In the genomic region with DNA sequence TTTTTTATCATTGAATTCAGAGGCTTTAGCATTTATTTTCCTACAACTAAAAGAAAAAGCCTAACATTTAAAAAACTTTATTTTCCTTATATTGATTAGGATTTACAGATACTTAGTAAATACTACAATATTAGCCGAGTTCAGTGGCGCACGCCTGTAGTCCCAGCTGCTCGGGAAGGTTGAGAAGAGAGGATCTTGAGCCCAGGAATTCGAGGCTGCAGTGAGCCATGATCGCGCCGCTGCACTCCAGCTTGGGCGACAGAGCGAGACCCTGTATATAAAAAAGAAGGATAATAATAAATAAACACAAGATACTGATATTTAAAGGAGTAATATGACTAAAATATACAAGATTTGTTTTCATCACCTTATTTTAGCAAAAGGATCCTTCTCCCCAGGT, we compare ENCODE assay signal across 9 cellular contexts. TPM values are rescaled to one million over a fixed set of nuclear protein-coding genes. Genes with fewer than 3 reads are reported as not detected.
DNase-seq lines count a peak whose midpoint lies in the region; ATAC-seq, FAIRE-seq and TF ChIP-seq lines count a peak whose summit lies in the region.
"Had no signal": no experiment of that assay in that cellular context is flagged by ENCODE, and none has a peak within 500 bp of the region (broad histone marks: within the 10 kb centered on the region; RNA-seq: fewer than 3 reads in every experiment).

No MANE protein-coding gene starts in this region.

- no peaks in the 10 kb centered on the region for H3K27me3 Mint-ChIP-seq in T-helper 2 cell treated with Interferon-gamma antibody and Interleukin-4, amounts not matched to agents 5 μg/mL and 100 μg/mL, for 36 hours (ENCODE audit: low read depth)
- H3K27me3 Mint-ChIP-seq in activated T-helper 2 cell treated with anti-CD3 and anti-CD28 coated beads, Interferon-gamma antibody, Interleukin-2, Interleukin-4, amounts not matched to agents 10 μg/mL and 5 μg/mL and 100 μg/mL, durations not matched to agents 14 hours and 24 hours and 36 hours (ENCODE audit: low read depth): no peaks in the 10 kb centered on the region

- peak overlapping the region; percentile 67 for H3K4me2 ChIP-seq in keratinocyte (ENCODE audit: control insufficient read depth, extremely low read depth, insufficient read depth, low read depth, low read length)

- peaks cover 12% of the 10 kb centered on the region for H3K36me3 Mint-ChIP-seq in T-helper 2 cell treated with Interferon-gamma antibody and Interleukin-4, amounts not matched to agents 5 μg/mL and 100 μg/mL, for 36 hours (ENCODE audit: low read depth)
- H3K36me3 Mint-ChIP-seq in activated T-helper 2 cell treated with anti-CD3 and anti-CD28 coated beads, Interferon-gamma antibody, Interleukin-2, Interleukin-4, amounts not matched to agents 10 μg/mL and 5 μg/mL and 100 μg/mL, durations not matched to agents 14 hours and 24 hours and 36 hours (ENCODE audit: low read depth): peaks cover 24% of the 10 kb centered on the region

- no peak for TF ChIP-seq CTCF in keratinocyte (optimal IDR thresholded peaks at IDR 0.05 in 1 of 3, IDR thresholded peaks at IDR 0.05 in 1 of 3, conservative IDR thresholded peaks at IDR 0.05 in 1 of 3; ENCODE audit: extremely low read depth in 1 of 3, insufficient read depth in 2 of 3, low read length in 3 of 3)
- TF ChIP-seq CTCF in thoracic aorta (IDR thresholded peaks at IDR 0.05): no peak

- H3K4me3 ChIP-seq in keratinocyte (ENCODE audit: control insufficient read depth in 2 of 3, extremely low read depth in 1 of 3, insufficient read depth in 2 of 3, low read depth in 1 of 3, low read length in 3 of 3) (peak overlapping the region; percentile 32 to 75 (median 65)), thoracic aorta (peak overlapping the region; percentile 88)

- peak overlapping the region; percentile 83 for H2AFZ ChIP-seq in keratinocyte (ENCODE audit: control insufficient read depth, low read length)

- H3K36me3 ChIP-seq in keratinocyte (ENCODE audit: control insufficient read depth in 2 of 2, extremely low read depth in 1 of 2, insufficient read depth in 2 of 2, low read length in 2 of 2) (no peaks in the 10 kb centered on the region), thoracic aorta (no peaks in the 10 kb centered on the region)

- H3K4me1 ChIP-seq in keratinocyte (ENCODE audit: control insufficient read depth, extremely low read depth, insufficient read depth, low read length): no peaks in the 10 kb centered on the region
- no peaks in the 10 kb centered on the region for H3K4me1 ChIP-seq in thoracic aorta (ENCODE audit: control insufficient read depth in 1 of 2, low read depth in 2 of 2)

- H3K27ac ChIP-seq in keratinocyte (ENCODE audit: control insufficient read depth, insufficient read depth, low read length): peak overlapping the region; percentile 49
- peak overlapping the region; percentile 61 to 87 for H3K27ac ChIP-seq in thoracic aorta

- H3K4me1 Mint-ChIP-seq in T-helper 2 cell treated with Interferon-gamma antibody and Interleukin-4, amounts not matched to agents 5 μg/mL and 100 μg/mL, for 36 hours (ENCODE audit: low read depth): peaks cover 7% of the 10 kb centered on the region
- peaks cover 7% of the 10 kb centered on the region for H3K4me1 Mint-ChIP-seq in activated T-helper 2 cell treated with anti-CD3 and anti-CD28 coated beads, Interferon-gamma antibody, Interleukin-2, Interleukin-4, amounts not matched to agents 10 μg/mL and 5 μg/mL and 100 μg/mL, durations not matched to agents 14 hours and 24 hours and 36 hours (ENCODE audit: low read depth)

- ATAC-seq in thoracic aorta (ENCODE audit: insufficient number of reproducible peaks, low FRiP score, low read depth): no peak
- no peak for ATAC-seq in GM18511 (IDR thresholded peaks at IDR 0.05; ENCODE audit: unreplicated experiment)
- no peak for ATAC-seq in HG03571 (IDR thresholded peaks at IDR 0.05; ENCODE audit: unreplicated experiment)

- intact Hi-C loops in activated T-helper 2 cell treated with anti-CD3 and anti-CD28 coated beads, Interferon-gamma antibody, Interleukin-2, Interleukin-4, amounts not matched to agents 10 μg/mL and 5 μg/mL and 100 μg/mL, durations not matched to agents 14 hours and 24 hours and 36 hours (cut with micrococcal nuclease): loop anchor here (1.0 kb wide), 2 partner anchors 18 to 62 kb away; a partner anchor contains a TSS

- DNase-seq in T-helper 2 cell treated with Interferon-gamma antibody and Interleukin-4, amounts not matched to agents 5 μg/mL and 100 μg/mL, for 36 hours (ENCODE audit: low spot score): no peak
- DNase-seq in T-helper 2 cell (no peak), keratinocyte (ENCODE audit: low read depth, low spot score) (no peak), thoracic aorta (ENCODE audit: low spot score) (no peak), GM03348 (ENCODE audit: low spot score) (no peak)
- no peak for DNase-seq in activated T-helper 2 cell treated with anti-CD3 and anti-CD28 coated beads, Interferon-gamma antibody, Interleukin-2, Interleukin-4, amounts not matched to agents 10 μg/mL and 5 μg/mL and 100 μg/mL, durations not matched to agents 14 hours and 24 hours and 36 hours (ENCODE audit: low spot score)

- H3K79me2 ChIP-seq in keratinocyte (ENCODE audit: control insufficient read depth, insufficient read depth, low read length): peaks cover 10% of the 10 kb centered on the region

- H3K9me3 ChIP-seq in keratinocyte (ENCODE audit: control insufficient read depth, low read depth, low read length) (no peaks in the 10 kb centered on the region), thoracic aorta (no peaks in the 10 kb centered on the region)

- H3K4me3 Mint-ChIP-seq in T-helper 2 cell treated with Interferon-gamma antibody and Interleukin-4, amounts not matched to agents 5 μg/mL and 100 μg/mL, for 36 hours: peak overlapping the region; percentile 99
- no peak overlapping the region for H3K4me3 Mint-ChIP-seq in activated T-helper 2 cell treated with anti-CD3 and anti-CD28 coated beads, Interferon-gamma antibody, Interleukin-2, Interleukin-4, amounts not matched to agents 10 μg/mL and 5 μg/mL and 100 μg/mL, durations not matched to agents 14 hours and 24 hours and 36 hours (ENCODE audit: low read depth)

- no peaks in the 10 kb centered on the region for H4K20me1 ChIP-seq in keratinocyte (ENCODE audit: control insufficient read depth, extremely low read depth, insufficient read depth, low read length)

- H3K27ac Mint-ChIP-seq in T-helper 2 cell treated with Interferon-gamma antibody and Interleukin-4, amounts not matched to agents 5 μg/mL and 100 μg/mL, for 36 hours: peak overlapping the region; percentile 97
- H3K27ac Mint-ChIP-seq in activated T-helper 2 cell treated with anti-CD3 and anti-CD28 coated beads, Interferon-gamma antibody, Interleukin-2, Interleukin-4, amounts not matched to agents 10 μg/mL and 5 μg/mL and 100 μg/mL, durations not matched to agents 14 hours and 24 hours and 36 hours: peak overlapping the region; percentile 95

- dilution Hi-C loops in keratinocyte (cut with MboI; ENCODE audit: extremely low pct_ligation_motif_present, low sequenced_read_pairs): no loop called here

- no peak for FAIRE-seq in keratinocyte (lab: Jason Lieb, UNC)

- peak overlapping the region; percentile 56 for H3K9ac ChIP-seq in keratinocyte (ENCODE audit: control insufficient read depth, extremely low read depth, insufficient read depth, low read length)

- H3K9me3 Mint-ChIP-seq in T-helper 2 cell treated with Interferon-gamma antibody and Interleukin-4, amounts not matched to agents 5 μg/mL and 100 μg/mL, for 36 hours: no peaks in the 10 kb centered on the region
- H3K9me3 Mint-ChIP-seq in activated T-helper 2 cell treated with anti-CD3 and anti-CD28 coated beads, Interferon-gamma antibody, Interleukin-2, Interleukin-4, amounts not matched to agents 10 μg/mL and 5 μg/mL and 100 μg/mL, durations not matched to agents 14 hours and 24 hours and 36 hours: no peaks in the 10 kb centered on the region

- no peaks in the 10 kb centered on the region for H3K27me3 ChIP-seq in keratinocyte (ENCODE audit: control insufficient read depth, extremely low read depth, insufficient read depth, low read length)
- no peaks in the 10 kb centered on the region for H3K27me3 ChIP-seq in thoracic aorta (replicated peaks; ENCODE audit: insufficient read depth)

- no peaks in the 10 kb centered on the region for H3K9me1 ChIP-seq in keratinocyte (ENCODE audit: control insufficient read depth, extremely low read depth, insufficient read depth, low read length)

RNA-seq across cellular contexts. Expression of a gene that starts 0.7 kb away (rescaled TPM):
- total RNA-seq in activated T-helper 2 cell treated with anti-CD3 and anti-CD28 coated beads, Interferon-gamma antibody, Interleukin-2, Interleukin-4, amounts not matched to agents 10 μg/mL and 5 μg/mL and 100 μg/mL, durations not matched to agents 14 hours and 24 hours and 36 hours: 13.9 TPM in 2 replicates
- polyA plus RNA-seq in keratinocyte: 4.9 to 9.5 TPM (median 7.2 TPM) in 3 replicates
- polyA plus RNA-seq in keratinocyte (2011; ENCODE audit: low read depth): 31.5 TPM
- 4.6 and 6.2 TPM in 2 replicates for polyA plus RNA-seq in keratinocyte (2011; cell fraction: cytosol; rRNA removed)
- polyA plus RNA-seq in keratinocyte (2011; cell fraction: nucleus; rRNA removed): 7.8 and 12.5 TPM in 2 replicates
- 8.8 and 9.2 TPM in 2 replicates for polyA plus RNA-seq in keratinocyte (2012; ENCODE audit: low replicate concordance)
- 1.5 to 2.3 TPM in 2 of 3 replicates, not detected in the other for polyA minus RNA-seq in keratinocyte
- 1.5 TPM for polyA minus RNA-seq in keratinocyte (2011; cell fraction: cytosol; rRNA and poly(A)+ RNA removed)
- 1.9 and 3.0 TPM in 2 replicates for polyA minus RNA-seq in keratinocyte (2011; cell fraction: nucleus; rRNA and poly(A)+ RNA removed)
- 1 to 10 TPM; 3.7 to 4.9 TPM for total RNA-seq in thoracic aorta

RNA-seq across cellular contexts. Expression of a gene that starts 18.1 kb away (rescaled TPM):
- 24.0 and 26.8 TPM in 2 replicates for total RNA-seq in activated T-helper 2 cell treated with anti-CD3 and anti-CD28 coated beads, Interferon-gamma antibody, Interleukin-2, Interleukin-4, amounts not matched to agents 10 μg/mL and 5 μg/mL and 100 μg/mL, durations not matched to agents 14 hours and 24 hours and 36 hours
- 8.4 to 11.6 TPM (median 10.5 TPM) in 3 replicates for polyA plus RNA-seq in keratinocyte
- 19.7 TPM for polyA plus RNA-seq in keratinocyte (2011; ENCODE audit: low read depth)
- 8.0 and 10.5 TPM in 2 replicates for polyA plus RNA-seq in keratinocyte (2011; cell fraction: cytosol; rRNA removed)
- 12.5 and 13.5 TPM in 2 replicates for polyA plus RNA-seq in keratinocyte (2011; cell fraction: nucleus; rRNA removed)
- polyA plus RNA-seq in keratinocyte (2012; ENCODE audit: low replicate concordance): 11.3 and 16.6 TPM in 2 replicates
- polyA minus RNA-seq in keratinocyte: 2.2 to 5.9 TPM (median 3.0 TPM) in 3 replicates
- 5.9 TPM for polyA minus RNA-seq in keratinocyte (2011; cell fraction: cytosol; rRNA and poly(A)+ RNA removed)
- 2.7 and 3.1 TPM in 2 replicates for polyA minus RNA-seq in keratinocyte (2011; cell fraction: nucleus; rRNA and poly(A)+ RNA removed)
- 10 to 100 TPM in 1 of 2 donors, 1 to 10 TPM in 1; 6.1 to 13.8 TPM for total RNA-seq in thoracic aorta

RNA-seq across cellular contexts. Expression of a gene that starts 18.2 kb away (rescaled TPM):
- 82.6 and 84.4 TPM in 2 replicates for total RNA-seq in activated T-helper 2 cell treated with anti-CD3 and anti-CD28 coated beads, Interferon-gamma antibody, Interleukin-2, Interleukin-4, amounts not matched to agents 10 μg/mL and 5 μg/mL and 100 μg/mL, durations not matched to agents 14 hours and 24 hours and 36 hours
- 150 to 282 TPM (median 207 TPM) in 3 replicates for polyA plus RNA-seq in keratinocyte
- polyA plus RNA-seq in keratinocyte (2011; ENCODE audit: low read depth): 26.8 TPM
- polyA plus RNA-seq in keratinocyte (2011; cell fraction: cytosol; rRNA removed): 225 and 234 TPM in 2 replicates
- polyA plus RNA-seq in keratinocyte (2011; cell fraction: nucleus; rRNA removed): 46.4 and 95.0 TPM in 2 replicates
- polyA plus RNA-seq in keratinocyte (2012; ENCODE audit: low replicate concordance): 163 and 192 TPM in 2 replicates
- 7.1 to 53.1 TPM (median 36.7 TPM) in 3 replicates for polyA minus RNA-seq in keratinocyte
- 53.7 TPM for polyA minus RNA-seq in keratinocyte (2011; cell fraction: cytosol; rRNA and poly(A)+ RNA removed)
- 13.1 and 16.1 TPM in 2 replicates for polyA minus RNA-seq in keratinocyte (2011; cell fraction: nucleus; rRNA and poly(A)+ RNA removed)
- total RNA-seq in thoracic aorta: 10 to 100 TPM; 30.5 to 41.1 TPM

RNA-seq across cellular contexts. Expression of a gene that starts 42.2 kb away (rescaled TPM):
- total RNA-seq in activated T-helper 2 cell treated with anti-CD3 and anti-CD28 coated beads, Interferon-gamma antibody, Interleukin-2, Interleukin-4, amounts not matched to agents 10 μg/mL and 5 μg/mL and 100 μg/mL, durations not matched to agents 14 hours and 24 hours and 36 hours: not detected in 2 replicates
- polyA plus RNA-seq in keratinocyte: not detected in 3 replicates
- not detected for polyA plus RNA-seq in keratinocyte (2011; ENCODE audit: low read depth)
- polyA plus RNA-seq in keratinocyte (2011; cell fraction: cytosol; rRNA removed): not detected in 2 replicates
- not detected in 2 replicates for polyA plus RNA-seq in keratinocyte (2011; cell fraction: nucleus; rRNA removed)
- not detected in 2 replicates for polyA plus RNA-seq in keratinocyte (2012; ENCODE audit: low replicate concordance)
- not detected in 3 replicates for polyA minus RNA-seq in keratinocyte
- polyA minus RNA-seq in keratinocyte (2011; cell fraction: cytosol; rRNA and poly(A)+ RNA removed): not detected
- not detected in 2 replicates for polyA minus RNA-seq in keratinocyte (2011; cell fraction: nucleus; rRNA and poly(A)+ RNA removed)
- not detected for total RNA-seq in thoracic aorta
- total RNA-seq: subcutaneous adipose tissue had no signal
